8 cellular contexts compared by ENCODE assay signal in the genomic region with DNA sequence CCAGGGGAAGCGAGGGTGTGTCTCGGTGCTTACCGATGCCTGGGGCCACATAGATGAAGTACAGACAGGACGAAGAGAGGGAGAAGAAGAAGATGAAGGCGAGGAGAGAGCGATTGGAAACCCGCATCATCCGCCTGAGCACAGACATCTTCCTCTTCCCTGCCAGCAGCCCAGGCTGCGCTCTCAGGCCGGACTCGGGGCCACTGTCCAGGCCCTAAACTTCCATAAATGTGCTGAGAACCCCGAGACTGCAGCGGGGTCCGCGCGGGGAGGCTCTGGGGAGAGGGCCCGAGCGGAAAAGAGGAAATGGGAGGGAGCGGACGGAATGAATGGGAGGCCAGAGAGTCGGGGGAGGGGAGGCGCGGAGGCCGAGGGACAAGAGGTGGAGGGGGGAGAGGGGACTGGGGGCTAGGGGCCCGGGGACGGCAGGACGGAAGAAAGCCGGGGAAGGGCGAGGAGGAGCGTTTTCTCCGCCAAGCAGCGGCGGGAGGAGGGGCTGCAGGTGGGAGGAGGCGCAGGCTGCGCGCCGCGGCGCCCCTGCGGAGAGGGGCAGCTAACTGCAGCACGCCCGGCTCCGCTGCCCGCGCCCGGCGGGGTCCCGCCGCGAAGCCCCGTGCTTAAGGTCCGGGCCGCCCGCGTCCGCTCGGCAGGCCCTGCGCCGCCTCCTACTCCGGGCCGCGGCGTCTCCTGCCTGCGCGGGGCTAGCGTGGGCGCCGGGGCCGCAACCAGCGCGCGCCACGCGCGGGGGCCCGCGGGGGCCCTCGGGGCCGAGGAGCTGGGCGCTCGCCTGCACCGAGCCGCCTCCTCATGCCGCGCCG. TPM values are rescaled to one million over a fixed set of nuclear protein-coding genes. Genes with fewer than 3 reads are reported as not detected.
DNase-seq lines count a peak whose midpoint lies in the region; ATAC-seq lines count a peak whose summit lies in the region.

B4GALT6 (minus strand) TSS at position 303 of the 818 bp plus-strand sequence; CDS start at position 148, 155 bp downstream.

- peak within 1 kb of the TSS; percentile 78 for H3K4me2 ChIP-seq in neuronal stem cell (ENCODE audit: insufficient read depth, low read length, poor library complexity, severe bottlenecking)

- H3K9me3 Mint-ChIP-seq in activated T-helper 2 cell treated with anti-CD3 and anti-CD28 coated beads, Interferon-gamma antibody, Interleukin-2, Interleukin-4, amounts not matched to agents 10 μg/mL and 5 μg/mL and 100 μg/mL, durations not matched to agents 14 hours and 24 hours and 36 hours, result no peaks in the 10 kb centered on the region

- H2BK5ac ChIP-seq in neuronal stem cell (ENCODE audit: low read length), result peak within 1 kb of the TSS; percentile 56

- WGBS in neuronal stem cell (ENCODE audit: extremely low coverage in 2 of 2, insufficient read length in 2 of 2, insufficient replicate concordance in 1 of 2), 2 donors, result no CpG with 5 or more reads among the region's 86 CpGs

- H3K4ac ChIP-seq in neuronal stem cell (ENCODE audit: low read length), result no peak within 1 kb of the TSS

- ATAC-seq in GM18502 (IDR thresholded peaks at IDR 0.05; ENCODE audit: poor library complexity, unreplicated experiment) (peak; percentile 49), HG02840 (IDR thresholded peaks at IDR 0.05; ENCODE audit: low FRiP score, unreplicated experiment) (peak; percentile 29)

- H4K8ac ChIP-seq in neuronal stem cell (ENCODE audit: low read depth, low read length), result no peak within 1 kb of the TSS

- peak; percentile 53 for DNase-seq in ACHN
- DNase-seq in NCI-H2227 (lab: John Stamatoyannopoulos, UW; ENCODE audit: unreplicated experiment), result peak; percentile 83
- peak; percentile 12 for DNase-seq in activated T-helper 2 cell treated with anti-CD3 and anti-CD28 coated beads, Interferon-gamma antibody, Interleukin-2, Interleukin-4, amounts not matched to agents 10 μg/mL and 5 μg/mL and 100 μg/mL, durations not matched to agents 14 hours and 24 hours and 36 hours (ENCODE audit: low spot score)
- DNase-seq in germinal center (ENCODE audit: low spot score), result peak; percentile 48
- DNase-seq in neuronal stem cell (ENCODE audit: low spot score), result peak; percentile 61
- DNase-seq in DMS114 treated with DMSO at 0.1 percent for 48 hours (lab: John Stamatoyannopoulos, UW; ENCODE audit: unreplicated experiment), result no peak

- H3K27me3 Mint-ChIP-seq in activated T-helper 2 cell treated with anti-CD3 and anti-CD28 coated beads, Interferon-gamma antibody, Interleukin-2, Interleukin-4, amounts not matched to agents 10 μg/mL and 5 μg/mL and 100 μg/mL, durations not matched to agents 14 hours and 24 hours and 36 hours (ENCODE audit: low read depth), result peaks cover 54% of the 10 kb centered on the region

- no peaks in the 10 kb centered on the region for H3K27me3 ChIP-seq in neuronal stem cell (ENCODE audit: control insufficient read depth in 3 of 3, insufficient read depth in 3 of 3, low read depth in 1 of 3, low read length in 3 of 3)

- H2BK120ac ChIP-seq in neuronal stem cell (ENCODE audit: low read depth, low read length), result no peak within 1 kb of the TSS

- H3K4me1 ChIP-seq in neuronal stem cell (ENCODE audit: control insufficient read depth in 2 of 2, insufficient read depth in 1 of 2, low read depth in 1 of 2, low read length in 2 of 2), result peaks cover 4 to 10% of the 10 kb centered on the region in 2 donors

- H3K4me3 ChIP-seq in neuronal stem cell (ENCODE audit: low read length in 2 of 2), result peak within 1 kb of the TSS; percentile 55 to 97

- peak within 1 kb of the TSS; percentile 89 for H3K4me3 Mint-ChIP-seq in activated T-helper 2 cell treated with anti-CD3 and anti-CD28 coated beads, Interferon-gamma antibody, Interleukin-2, Interleukin-4, amounts not matched to agents 10 μg/mL and 5 μg/mL and 100 μg/mL, durations not matched to agents 14 hours and 24 hours and 36 hours (ENCODE audit: low read depth)

- no peak within 1 kb of the TSS for H4K91ac ChIP-seq in neuronal stem cell (ENCODE audit: low read depth, low read length, poor library complexity)

- no peaks in the 10 kb centered on the region for H3K36me3 Mint-ChIP-seq in activated T-helper 2 cell treated with anti-CD3 and anti-CD28 coated beads, Interferon-gamma antibody, Interleukin-2, Interleukin-4, amounts not matched to agents 10 μg/mL and 5 μg/mL and 100 μg/mL, durations not matched to agents 14 hours and 24 hours and 36 hours (ENCODE audit: low read depth)

- H3K27ac ChIP-seq in neuronal stem cell (replicated peaks; ENCODE audit: low read length), result peak within 1 kb of the TSS; percentile 93

- H3K14ac ChIP-seq in neuronal stem cell (ENCODE audit: low read length), result no peak within 1 kb of the TSS

- H2AK5ac ChIP-seq in neuronal stem cell (ENCODE audit: low read depth, low read length), result no peak within 1 kb of the TSS

- H3K36me3 ChIP-seq in neuronal stem cell (replicated peaks in 1 of 2; ENCODE audit: control insufficient read depth in 2 of 2, insufficient read depth in 2 of 2, low read length in 2 of 2), result no peaks in the 10 kb centered on the region

- H3K23ac ChIP-seq in neuronal stem cell (ENCODE audit: low read depth, low read length, poor library complexity), result no peak within 1 kb of the TSS

- no peaks in the 10 kb centered on the region for H3K9me3 ChIP-seq in neuronal stem cell (replicated peaks in 1 of 2; ENCODE audit: control insufficient read depth in 2 of 2, insufficient read depth in 1 of 2, low read depth in 1 of 2, low read length in 2 of 2)

- H2AFZ ChIP-seq in neuronal stem cell (ENCODE audit: low read length), result peak within 1 kb of the TSS; percentile 79

- no peak within 1 kb of the TSS for H2BK15ac ChIP-seq in neuronal stem cell (ENCODE audit: low read length)

- no peak within 1 kb of the TSS for H2BK12ac ChIP-seq in neuronal stem cell (ENCODE audit: low read length)

- H3K27ac Mint-ChIP-seq in activated T-helper 2 cell treated with anti-CD3 and anti-CD28 coated beads, Interferon-gamma antibody, Interleukin-2, Interleukin-4, amounts not matched to agents 10 μg/mL and 5 μg/mL and 100 μg/mL, durations not matched to agents 14 hours and 24 hours and 36 hours, result peak within 1 kb of the TSS; percentile 33

- peak within 1 kb of the TSS; percentile 83 for H3K9ac ChIP-seq in neuronal stem cell (ENCODE audit: low read depth, low read length, poor library complexity)

- peaks cover 26% of the 10 kb centered on the region for H3K4me1 Mint-ChIP-seq in activated T-helper 2 cell treated with anti-CD3 and anti-CD28 coated beads, Interferon-gamma antibody, Interleukin-2, Interleukin-4, amounts not matched to agents 10 μg/mL and 5 μg/mL and 100 μg/mL, durations not matched to agents 14 hours and 24 hours and 36 hours (ENCODE audit: low read depth)

- peak within 1 kb of the TSS; percentile 84 for H3K18ac ChIP-seq in neuronal stem cell (ENCODE audit: low read length)

- H3K79me1 ChIP-seq in neuronal stem cell (ENCODE audit: low read depth, low read length), result no peaks in the 10 kb centered on the region

- intact Hi-C loops in activated T-helper 2 cell treated with anti-CD3 and anti-CD28 coated beads, Interferon-gamma antibody, Interleukin-2, Interleukin-4, amounts not matched to agents 10 μg/mL and 5 μg/mL and 100 μg/mL, durations not matched to agents 14 hours and 24 hours and 36 hours (cut with micrococcal nuclease), result loop anchor here (2.0 to 5.0 kb wide), 2 partner anchors 26 to 37 kb away; no protein-coding TSS in a partner anchor

- in situ Hi-C loops in ACHN (cut with HindIII; ENCODE audit: low pct_ligation_motif_present, low pct_unique_long_range_greater_than_20kb, low sequenced_read_pairs), result no loop called here

RNA-seq across cellular contexts. Expression of gene B4GALT6, which starts in this region (rescaled TPM):
- 4.2 and 4.3 TPM in 2 replicates for total RNA-seq in activated T-helper 2 cell treated with anti-CD3 and anti-CD28 coated beads, Interferon-gamma antibody, Interleukin-2, Interleukin-4, amounts not matched to agents 10 μg/mL and 5 μg/mL and 100 μg/mL, durations not matched to agents 14 hours and 24 hours and 36 hours
- polyA plus RNA-seq in neuronal stem cell (2013, experiment 1 of 2), result 16.2 TPM
- polyA plus RNA-seq in neuronal stem cell (2013, experiment 2 of 2), result 15.9 TPM
